Comparison of ENCODE assay signal across 1 cellular context in genomic region chr12:26711072-26711471, GRCh38.
TF ChIP-seq lines count a peak whose summit lies in the region.

No MANE protein-coding gene starts in this region.

TF ChIP-seq in GM23338, 12 proteins besides CTCF, POLR2A, EP300 and RAD21 (continued from another document):
- no peak for TF ChIP-seq EZH2 (IDR thresholded peaks at IDR 0.05; ENCODE audit: low read depth, unreplicated experiment)
- no peak for TF ChIP-seq POLR2AphosphoS5 (IDR thresholded peaks at IDR 0.05; ENCODE audit: low read depth)
- TF ChIP-seq ETS1 (IDR thresholded peaks at IDR 0.05), result no peak
- no peak for TF ChIP-seq ZNF331 (CRISPR knock-in tag; IDR thresholded peaks at IDR 0.05; ENCODE audit: low read depth)
- TF ChIP-seq NANOG (IDR thresholded peaks at IDR 0.05; ENCODE audit: borderline replicate concordance), result no peak
- TF ChIP-seq REST (IDR thresholded peaks at IDR 0.05; ENCODE audit: unreplicated experiment), result no peak
